ENCODE assay signal across 1 cellular context in the genomic region with DNA sequence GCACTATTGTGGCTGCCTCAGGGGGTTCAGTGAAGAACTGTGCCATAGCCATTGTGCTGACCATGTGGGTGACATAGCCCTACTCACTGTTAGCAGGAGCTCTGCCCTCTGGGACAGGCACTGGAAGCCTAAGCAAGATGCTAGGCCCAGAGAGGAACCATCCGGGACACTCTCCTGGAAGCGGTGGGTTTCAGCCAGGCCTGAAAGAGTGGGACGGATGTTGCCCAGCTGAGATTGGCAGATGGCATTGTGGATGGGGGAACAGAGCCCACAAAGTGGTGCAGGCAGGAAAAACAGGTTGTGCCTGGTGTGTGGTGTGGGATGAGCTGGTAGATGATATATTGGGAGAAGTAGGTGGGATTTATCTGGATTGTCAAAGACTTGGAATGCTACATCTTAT.
TF ChIP-seq lines count a peak whose summit lies in the region.

No MANE protein-coding gene starts in this region.

TF ChIP-seq in H1, 55 proteins besides CTCF, POLR2A, EP300 and RAD21 (continued from another document):
- TF ChIP-seq NANOG (IDR thresholded peaks at IDR 0.05; ENCODE audit: insufficient read depth, low read depth, low read length, poor library complexity, severe bottlenecking) (no peak), TAF7 (optimal IDR thresholded peaks at IDR 0.05; ENCODE audit: borderline replicate concordance, low read depth, low read length) (no peak), ATF3 (IDR thresholded peaks at IDR 0.05; ENCODE audit: insufficient read depth, low read depth, low read length) (no peak), CHD7 (IDR thresholded peaks at IDR 0.05; ENCODE audit: insufficient replicate concordance, low read length) (no peak), SP1 (IDR thresholded peaks at IDR 0.05; ENCODE audit: low read depth, low read length) (no peak), SRF (IDR thresholded peaks at IDR 0.05; ENCODE audit: low read depth, low read length) (no peak), TBP (IDR thresholded peaks at IDR 0.05; ENCODE audit: low read depth, low read length) (no peak), TCF12 (IDR thresholded peaks at IDR 0.05; ENCODE audit: low read depth, low read length) (no peak), SIN3A (conservative IDR thresholded peaks at IDR 0.05 in 1 of 2, IDR thresholded peaks at IDR 0.05 in 1 of 2; ENCODE audit: low read depth in 1 of 2, low read length in 2 of 2) (no peak), GTF2F1 (IDR thresholded peaks at IDR 0.05; ENCODE audit: borderline replicate concordance, low read depth, low read length) (no peak), SIX5 (IDR thresholded peaks at IDR 0.05; ENCODE audit: low read depth, low read length) (no peak), CTBP2 (IDR thresholded peaks at IDR 0.05; ENCODE audit: borderline replicate concordance, insufficient read depth, insufficient read length, low read length) (no peak)
TF ChIP-seq in H1: peak in this region for 0.
